Comparison of ENCODE assay signal across 25 cellular contexts in the genomic region with DNA sequence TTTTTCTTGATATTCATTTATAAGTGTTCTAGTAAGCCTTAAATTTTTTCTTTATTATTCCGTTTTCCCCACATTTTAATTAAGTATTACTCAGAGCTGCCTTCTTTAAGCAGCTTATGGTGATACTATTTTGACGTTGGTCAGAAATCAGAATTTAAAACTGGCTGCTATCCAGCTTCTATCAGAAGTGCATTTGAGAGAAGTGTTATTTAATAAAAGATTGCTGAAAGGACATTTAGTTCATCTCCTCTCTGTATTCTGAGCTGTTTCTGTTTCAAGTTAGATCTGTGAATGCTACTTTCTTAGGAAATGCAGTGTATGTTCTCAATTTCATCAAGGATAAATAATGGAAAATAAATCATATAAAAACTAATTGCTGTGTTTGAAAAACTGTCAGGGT.
"Had no signal": no experiment of that assay in that cellular context is flagged by ENCODE, and none has a peak within 500 bp of the region (broad histone marks: within the 10 kb centered on the region; RNA-seq: fewer than 3 reads in every experiment).

No MANE protein-coding gene starts in this region.

- H3K4me3 ChIP-seq: K562, Peyer's patch had no signal

- H3K27me3 ChIP-seq: Peyer's patch had no signal

- H3K4me1 ChIP-seq: Peyer's patch had no signal

- H3K9me3 Mint-ChIP-seq: activated CD4-positive, alpha-beta memory T cell treated with anti-CD3 and anti-CD28 coated beads, Interleukin-2, amount 10 ng/mL, durations not matched to agents 7 days and 5 days; activated naive CD4-positive, alpha-beta T cell treated with anti-CD3 and anti-CD28 coated beads for 36 hours; activated T-helper 17 cell treated with anti-CD3 and anti-CD28 coated beads, Interleukin-2, amount 50 U/mL, for 72 hours had no signal

- H3K4me3 Mint-ChIP-seq: activated CD4-positive, alpha-beta memory T cell treated with anti-CD3 and anti-CD28 coated beads, Interleukin-2, amount 10 ng/mL, durations not matched to agents 7 days and 5 days; activated CD4-positive, alpha-beta T cell treated with anti-CD3 and anti-CD28 coated beads for 36 hours; activated naive CD4-positive, alpha-beta T cell treated with anti-CD3 and anti-CD28 coated beads for 36 hours; activated naive CD8-positive, alpha-beta T cell; activated T-helper 17 cell treated with anti-CD3 and anti-CD28 coated beads, Interleukin-2, amount 50 U/mL, for 72 hours; T-helper 17 cell had no signal

- DNase-seq: activated CD4-positive, alpha-beta memory T cell treated with anti-CD3 and anti-CD28 coated beads, Interleukin-2, amount 10 ng/mL, durations not matched to agents 7 days and 5 days; activated CD4-positive, alpha-beta T cell treated with anti-CD3 and anti-CD28 coated beads for 36 hours; activated CD4-positive, alpha-beta T cell treated with anti-CD3 and anti-CD28 coated beads, Interleukin-2, amount 50 U/mL, for 1 hour; activated CD4-positive, CD25-positive, alpha-beta regulatory T cell; activated gamma-delta T cell; activated naive CD4-positive, alpha-beta T cell treated with anti-CD3 and anti-CD28 coated beads for 36 hours; activated T-cell treated with anti-CD3 and anti-CD28 coated beads for 4 hours; activated T-cell treated with anti-CD3 and anti-CD28 coated beads, Interleukin-2, amount 50 U/mL, for 48 hours; central memory CD4-positive, alpha-beta T cell; Karpas-422; MM.1S; NCI-H1105 treated with DMSO at 0.1 percent for 48 hours; NCI-H1436 treated with DMSO at 0.1 percent for 48 hours; NCI-H187; NCI-H2081; NCI-H510A treated with DMSO at 0.1 percent for 48 hours; NCI-H69; Peyer's patch; SHP77 treated with DMSO at 0.1 percent for 48 hours; T-helper 17 cell; T-helper 9 cell had no signal

- H3K27ac Mint-ChIP-seq: activated CD4-positive, alpha-beta memory T cell treated with anti-CD3 and anti-CD28 coated beads, Interleukin-2, amount 10 ng/mL, durations not matched to agents 7 days and 5 days; activated CD4-positive, alpha-beta T cell treated with anti-CD3 and anti-CD28 coated beads for 36 hours; activated naive CD4-positive, alpha-beta T cell treated with anti-CD3 and anti-CD28 coated beads for 36 hours; activated naive CD8-positive, alpha-beta T cell; activated T-helper 17 cell treated with anti-CD3 and anti-CD28 coated beads, Interleukin-2, amount 50 U/mL, for 72 hours; T-helper 17 cell had no signal

- H3K27me3 Mint-ChIP-seq: activated CD4-positive, alpha-beta memory T cell treated with anti-CD3 and anti-CD28 coated beads, Interleukin-2, amount 10 ng/mL, durations not matched to agents 7 days and 5 days; activated CD4-positive, alpha-beta T cell treated with anti-CD3 and anti-CD28 coated beads for 36 hours; activated naive CD8-positive, alpha-beta T cell; activated T-helper 17 cell treated with anti-CD3 and anti-CD28 coated beads, Interleukin-2, amount 50 U/mL, for 72 hours; T-helper 17 cell had no signal

- H3K9me3 ChIP-seq: Peyer's patch had no signal

- ATAC-seq: activated CD4-positive, alpha-beta T cell treated with anti-CD3 and anti-CD28 coated beads for 36 hours; activated T-helper 17 cell treated with anti-CD3 and anti-CD28 coated beads, Interleukin-2, amount 50 U/mL, for 72 hours; K562; T-helper 17 cell had no signal

- H3K27ac ChIP-seq: Peyer's patch, RWPE1 had no signal
